Comparison of ENCODE assay signal across 18 cellular contexts in the genomic region with DNA sequence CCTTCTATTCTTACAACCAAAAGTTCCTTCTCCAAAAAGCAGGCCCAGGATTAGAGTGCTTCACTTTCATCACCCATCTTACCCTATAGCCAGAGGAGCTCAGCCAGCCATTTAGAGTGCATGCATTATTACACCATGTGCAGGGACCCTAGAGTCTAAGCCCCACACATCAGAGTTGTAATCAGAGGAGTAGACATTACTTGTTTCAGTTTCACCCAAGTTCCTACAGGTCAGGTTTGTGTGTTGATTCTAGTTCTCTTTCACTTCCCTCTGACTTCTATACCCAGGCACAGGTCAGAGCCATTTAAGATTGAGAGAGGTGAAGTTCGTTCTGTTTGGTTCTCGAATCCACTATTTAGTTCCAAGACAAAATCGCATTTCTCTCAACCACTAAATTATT. TPM values are rescaled to one million over a fixed set of nuclear protein-coding genes. Genes with fewer than 3 reads are reported as not detected.
DNase-seq lines count a peak whose midpoint lies in the region; ATAC-seq, FAIRE-seq and TF ChIP-seq lines count a peak whose summit lies in the region.
"Had no signal": no experiment of that assay in that cellular context is flagged by ENCODE, and none has a peak within 500 bp of the region (broad histone marks: within the 10 kb centered on the region; RNA-seq: fewer than 3 reads in every experiment).

No MANE protein-coding gene starts in this region.

- H3K9me3 Mint-ChIP-seq in activated CD8-positive, alpha-beta memory T cell treated with anti-CD3 and anti-CD28 coated beads, Interleukin-2, amount 10 ng/mL, durations not matched to agents 7 days and 5 days (ENCODE audit: low read depth), result no peaks in the 10 kb centered on the region
- H3K9me3 Mint-ChIP-seq: natural killer cell treated with Interleukin-12 subunit alpha and Interleukin-12 subunit beta and Interleukin-15 and Interleukin-18, amount 100 ng/mL, for 72 hours; T-cell had no signal

- no peak for DNase-seq in GM18507 (ENCODE audit: extremely low spot score, insufficient read length, low read depth)
- DNase-seq in OCI-LY7 (ENCODE audit: low spot score), result peak; percentile 6
- no peak for DNase-seq in NCI-H2029 (lab: John Stamatoyannopoulos, UW)
- no peak for DNase-seq in activated CD8-positive, alpha-beta memory T cell treated with anti-CD3 and anti-CD28 coated beads, Interleukin-2, amount 10 ng/mL, durations not matched to agents 7 days and 5 days
- DNase-seq in NCI-H1694 treated with DMSO at 0.1 percent for 48 hours (lab: John Stamatoyannopoulos, UW), result no peak
- DNase-seq: AML-193, DMS 273 treated with DMSO at 0.1 percent for 48 hours, lower lobe of right lung, NCI-H1105 treated with DMSO at 0.1 percent for 48 hours, T-cell, trophoblast cell had no signal

- no peaks in the 10 kb centered on the region for H3K9me2 ChIP-seq in OCI-LY7 (ENCODE audit: insufficient read depth, low read length)

- H3K27me3 Mint-ChIP-seq in activated CD8-positive, alpha-beta memory T cell treated with anti-CD3 and anti-CD28 coated beads, Interleukin-2, amount 10 ng/mL, durations not matched to agents 7 days and 5 days, result peaks cover 37% of the 10 kb centered on the region

- H3K36me3 Mint-ChIP-seq in activated CD8-positive, alpha-beta memory T cell treated with anti-CD3 and anti-CD28 coated beads, Interleukin-2, amount 10 ng/mL, durations not matched to agents 7 days and 5 days, result no peaks in the 10 kb centered on the region
- H3K36me3 Mint-ChIP-seq: activated naive CD8-positive, alpha-beta T cell; natural killer cell treated with Interleukin-12 subunit alpha and Interleukin-12 subunit beta and Interleukin-15 and Interleukin-18, amount 100 ng/mL, for 72 hours; T-cell had no signal

- H3K4me2 ChIP-seq in OCI-LY7 (ENCODE audit: low read length), result no peak overlapping the region

- no peak overlapping the region for H3K4me3 Mint-ChIP-seq in activated CD8-positive, alpha-beta memory T cell treated with anti-CD3 and anti-CD28 coated beads, Interleukin-2, amount 10 ng/mL, durations not matched to agents 7 days and 5 days
- H3K4me3 Mint-ChIP-seq: activated naive CD8-positive, alpha-beta T cell; natural killer cell treated with Interleukin-12 subunit alpha and Interleukin-12 subunit beta and Interleukin-15 and Interleukin-18, amount 100 ng/mL, for 72 hours; T-cell had no signal

- POLR2A ChIA-PET in OCI-LY7 (lab: Charles Lee), result interaction anchor here (0.6 kb wide), 2 partner anchors 13 to 545 kb away, joined by 3 to 5 read pairs; no protein-coding TSS in a partner anchor

- BruUV-seq in OCI-LY7 (replicated peaks; lab: Mats Ljungman, UMichigan), result no TSS peak

- no peaks in the 10 kb centered on the region for H3K79me2 ChIP-seq in OCI-LY7 (ENCODE audit: insufficient read depth, low read depth, low read length)

- no peak overlapping the region for H3K27ac Mint-ChIP-seq in activated CD8-positive, alpha-beta memory T cell treated with anti-CD3 and anti-CD28 coated beads, Interleukin-2, amount 10 ng/mL, durations not matched to agents 7 days and 5 days
- H3K27ac Mint-ChIP-seq: activated naive CD8-positive, alpha-beta T cell; natural killer cell treated with Interleukin-12 subunit alpha and Interleukin-12 subunit beta and Interleukin-15 and Interleukin-18, amount 100 ng/mL, for 72 hours; T-cell had no signal

- TF ChIP-seq CTCF in OCI-LY7 (conservative IDR thresholded peaks at IDR 0.05; ENCODE audit: low read length), result no peak

- intact Hi-C loops in OCI-LY7 (cut with micrococcal nuclease; ENCODE audit: unreplicated experiment), result no loop called here

- H3K4me1 Mint-ChIP-seq in activated CD8-positive, alpha-beta memory T cell treated with anti-CD3 and anti-CD28 coated beads, Interleukin-2, amount 10 ng/mL, durations not matched to agents 7 days and 5 days, result no peaks in the 10 kb centered on the region
- H3K4me1 Mint-ChIP-seq: T-cell had no signal

- no peaks in the 10 kb centered on the region for H3K36me3 ChIP-seq in OCI-LY7 (ENCODE audit: insufficient read depth, low read length)
- H3K36me3 ChIP-seq: cardiac muscle cell, lower lobe of right lung had no signal

- no peak overlapping the region for H3K27ac ChIP-seq in OCI-LY7 (ENCODE audit: low read depth, low read length, poor library complexity, severe bottlenecking)
- H3K27ac ChIP-seq: cardiac muscle cell, lower lobe of right lung had no signal

- H3K4me1 ChIP-seq in OCI-LY7 (ENCODE audit: insufficient read depth, low read length, poor library complexity, severe bottlenecking), result no peaks in the 10 kb centered on the region
- H3K4me1 ChIP-seq: lower lobe of right lung had no signal

- peak; percentile 91 for ATAC-seq in GM21367 (IDR thresholded peaks at IDR 0.05; ENCODE audit: unreplicated experiment)
- ATAC-seq in HG03135 (IDR thresholded peaks at IDR 0.05; ENCODE audit: unreplicated experiment), result peak; percentile 76
- ATAC-seq in GM21825 (IDR thresholded peaks at IDR 0.05; ENCODE audit: unreplicated experiment), result no peak
- no peak for ATAC-seq in activated CD8-positive, alpha-beta memory T cell treated with anti-CD3 and anti-CD28 coated beads, Interleukin-2, amount 10 ng/mL, durations not matched to agents 7 days and 5 days
- ATAC-seq: activated CD4-positive, CD25-positive, alpha-beta regulatory T cell treated with anti-CD3 and anti-CD28 coated beads, Interleukin-2, amount 50 U/mL, for 24 hours; lower lobe of right lung; natural killer cell treated with Interleukin-12 subunit alpha and Interleukin-12 subunit beta and Interleukin-15 and Interleukin-18, amount 100 ng/mL, for 72 hours; T-cell had no signal

- CTCF ChIA-PET in OCI-LY7 (lab: Charles Lee; ENCODE audit: unreplicated experiment), result no interaction called here
- CTCF ChIA-PET in activated CD8-positive, alpha-beta memory T cell treated with anti-CD3 and anti-CD28 coated beads, Interleukin-2, amount 10 ng/mL, durations not matched to agents 7 days and 5 days (lab: Charles Lee), result interaction anchor here (1.4 kb wide), 1 partner anchor 29 kb away, joined by 3 read pairs; no protein-coding TSS in a partner anchor

- FAIRE-seq in GM18507 (lab: Jason Lieb, UNC), result peak; percentile 45

- no peaks in the 10 kb centered on the region for H3K9me3 ChIP-seq in OCI-LY7 (ENCODE audit: low read length)
- H3K9me3 ChIP-seq: lower lobe of right lung had no signal

- H2AFZ ChIP-seq in OCI-LY7 (ENCODE audit: low read length), result no peak overlapping the region

- no peak overlapping the region for H3K4me3 ChIP-seq in OCI-LY7 (ENCODE audit: low read depth, low read length, poor library complexity, severe bottlenecking)
- H3K4me3 ChIP-seq: cardiac muscle cell, lower lobe of right lung had no signal

- no peaks in the 10 kb centered on the region for H4K20me1 ChIP-seq in OCI-LY7 (ENCODE audit: insufficient read depth, low read length)

RNA-seq across cellular contexts. Expression of a gene that starts 16.3 kb away (rescaled TPM):
- total RNA-seq in OCI-LY7 (2014; rRNA removed; shearing (Covaris generic)), result not detected in 2 replicates
- total RNA-seq in OCI-LY7 (2022), result not detected in 2 replicates
- under 1 TPM; 0.07 to 0.15 TPM for total RNA-seq in activated CD8-positive, alpha-beta memory T cell treated with anti-CD3 and anti-CD28 coated beads, Interleukin-2, amount 10 ng/mL, durations not matched to agents 7 days and 5 days

RNA-seq across cellular contexts. Expression of a gene that starts 38.2 kb away (rescaled TPM):
- total RNA-seq in OCI-LY7 (2014; rRNA removed; shearing (Covaris generic)), result not detected in 2 replicates
- not detected in 2 replicates for total RNA-seq in OCI-LY7 (2022)
- total RNA-seq in activated CD8-positive, alpha-beta memory T cell treated with anti-CD3 and anti-CD28 coated beads, Interleukin-2, amount 10 ng/mL, durations not matched to agents 7 days and 5 days, result 10 to 100 TPM; 11.8 to 13.4 TPM

Comparison
In these comparisons a context has a peak if more than half of its experiments do, and no peak if none do; other contexts are left out.
1. ATAC-seq: peak in GM21367 (single experiment) and HG03135 (single experiment); none in GM21825 (single experiment) and activated CD8-positive, alpha-beta memory T cell treated with anti-CD3 and anti-CD28 coated beads, Interleukin-2, amount 10 ng/mL, durations not matched to agents 7 days and 5 days (single experiment).
2. RNA of a gene that starts 38.2 kb away (total RNA-seq): 11.8 to 13.4 TPM in activated CD8-positive, alpha-beta memory T cell treated with anti-CD3 and anti-CD28 coated beads, Interleukin-2, amount 10 ng/mL, durations not matched to agents 7 days and 5 days; not detected in OCI-LY7; every median in the first group is over 10 times any median in the second.